Comparison of ENCODE assay signal across 1 cellular context in the genomic region with DNA sequence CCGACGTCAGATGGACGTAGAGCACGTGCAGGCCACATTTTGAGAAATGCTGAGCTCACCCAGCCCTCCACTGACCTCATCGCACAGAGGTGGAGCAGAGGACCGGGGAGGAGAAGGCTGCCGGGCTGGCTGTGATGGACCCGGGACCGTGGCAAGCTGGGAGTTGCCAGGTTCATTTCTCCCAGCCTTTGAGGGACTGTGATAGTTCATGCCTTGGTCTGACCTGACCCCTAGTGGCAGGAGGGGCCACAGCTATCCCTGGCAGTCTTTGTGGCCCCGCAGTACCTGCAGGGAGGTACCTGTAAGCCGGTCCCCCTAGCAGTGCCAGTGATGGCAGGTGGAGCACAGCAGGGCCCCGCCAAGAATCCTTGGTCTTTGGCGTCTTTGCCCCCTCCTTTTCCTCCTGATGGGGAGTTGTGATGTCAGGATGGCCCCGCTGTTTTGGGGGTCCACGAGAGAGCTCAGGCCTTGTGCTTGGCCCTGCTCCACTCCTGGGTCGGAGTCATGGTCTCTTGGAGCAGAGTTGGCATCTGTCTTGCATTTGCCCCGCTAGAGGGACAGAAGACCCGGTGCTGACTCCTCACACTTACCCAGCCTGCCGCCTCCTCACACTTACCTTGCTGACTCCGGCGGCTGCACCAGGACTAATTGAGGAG.
TF ChIP-seq lines count a peak whose summit lies in the region.

No MANE protein-coding gene starts in this region.

TF ChIP-seq in HepG2, 621 proteins besides CTCF, POLR2A, EP300 and RAD21 (continued from another document):
- TF ChIP-seq, protein P1, sequence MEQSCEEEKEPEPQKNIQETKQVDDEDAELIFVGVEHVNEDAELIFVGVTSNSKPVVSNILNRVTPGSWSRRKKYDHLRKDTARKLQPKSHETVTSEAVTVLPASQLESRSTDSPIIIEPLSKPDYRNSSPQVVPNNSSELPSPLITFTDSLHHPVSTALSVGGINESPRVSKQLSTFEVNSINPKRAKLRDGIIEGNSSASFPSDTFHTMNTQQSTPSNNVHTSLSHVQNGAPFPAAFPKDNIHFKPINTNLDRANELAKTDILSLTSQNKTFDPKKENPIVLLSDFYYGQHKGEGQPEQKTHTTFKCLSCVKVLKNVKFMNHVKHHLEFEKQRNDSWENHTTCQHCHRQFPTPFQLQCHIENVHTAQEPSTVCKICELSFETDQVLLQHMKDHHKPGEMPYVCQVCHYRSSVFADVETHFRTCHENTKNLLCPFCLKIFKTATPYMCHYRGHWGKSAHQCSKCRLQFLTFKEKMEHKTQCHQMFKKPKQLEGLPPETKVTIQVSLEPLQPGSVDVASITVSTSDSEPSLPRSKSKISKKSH (CRISPR knock-in tag; IDR thresholded peaks at IDR 0.05; ENCODE audit: borderline replicate concordance) = 0 out of 2 replicates have a peak, but pooled peaks have one; percentile 34
- TF ChIP-seq KDM2A (CRISPR knock-in tag; IDR thresholded peaks at IDR 0.05; ENCODE audit: borderline replicate concordance, low read depth) (peak; percentile 53; the same call in 1 of the 2 replicates), DR1 (CRISPR knock-in tag; IDR thresholded peaks at IDR 0.05) (no peak), ZMAT3 (CRISPR knock-in tag; conservative IDR thresholded peaks at IDR 0.05) (no peak), ZBTB38 (CRISPR knock-in tag; IDR thresholded peaks at IDR 0.05) (0 out of 2 replicates have a peak, but pooled peaks have one; percentile 27), ZKSCAN5 (CRISPR knock-in tag; IDR thresholded peaks at IDR 0.05) (no peak)
- TF ChIP-seq, protein P2, sequence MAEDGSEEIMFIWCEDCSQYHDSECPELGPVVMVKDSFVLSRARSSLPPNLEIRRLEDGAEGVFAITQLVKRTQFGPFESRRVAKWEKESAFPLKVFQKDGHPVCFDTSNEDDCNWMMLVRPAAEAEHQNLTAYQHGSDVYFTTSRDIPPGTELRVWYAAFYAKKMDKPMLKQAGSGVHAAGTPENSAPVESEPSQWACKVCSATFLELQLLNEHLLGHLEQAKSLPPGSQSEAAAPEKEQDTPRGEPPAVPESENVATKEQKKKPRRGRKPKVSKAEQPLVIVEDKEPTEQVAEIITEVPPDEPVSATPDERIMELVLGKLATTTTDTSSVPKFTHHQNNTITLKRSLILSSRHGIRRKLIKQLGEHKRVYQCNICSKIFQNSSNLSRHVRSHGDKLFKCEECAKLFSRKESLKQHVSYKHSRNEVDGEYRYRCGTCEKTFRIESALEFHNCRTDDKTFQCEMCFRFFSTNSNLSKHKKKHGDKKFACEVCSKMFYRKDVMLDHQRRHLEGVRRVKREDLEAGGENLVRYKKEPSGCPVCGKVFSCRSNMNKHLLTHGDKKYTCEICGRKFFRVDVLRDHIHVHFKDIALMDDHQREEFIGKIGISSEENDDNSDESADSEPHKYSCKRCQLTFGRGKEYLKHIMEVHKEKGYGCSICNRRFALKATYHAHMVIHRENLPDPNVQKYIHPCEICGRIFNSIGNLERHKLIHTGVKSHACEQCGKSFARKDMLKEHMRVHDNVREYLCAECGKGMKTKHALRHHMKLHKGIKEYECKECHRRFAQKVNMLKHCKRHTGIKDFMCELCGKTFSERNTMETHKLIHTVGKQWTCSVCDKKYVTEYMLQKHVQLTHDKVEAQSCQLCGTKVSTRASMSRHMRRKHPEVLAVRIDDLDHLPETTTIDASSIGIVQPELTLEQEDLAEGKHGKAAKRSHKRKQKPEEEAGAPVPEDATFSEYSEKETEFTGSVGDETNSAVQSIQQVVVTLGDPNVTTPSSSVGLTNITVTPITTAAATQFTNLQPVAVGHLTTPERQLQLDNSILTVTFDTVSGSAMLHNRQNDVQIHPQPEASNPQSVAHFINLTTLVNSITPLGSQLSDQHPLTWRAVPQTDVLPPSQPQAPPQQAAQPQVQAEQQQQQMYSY (CRISPR knock-in tag; IDR thresholded peaks at IDR 0.05) = no peak
- TF ChIP-seq, protein P3, sequence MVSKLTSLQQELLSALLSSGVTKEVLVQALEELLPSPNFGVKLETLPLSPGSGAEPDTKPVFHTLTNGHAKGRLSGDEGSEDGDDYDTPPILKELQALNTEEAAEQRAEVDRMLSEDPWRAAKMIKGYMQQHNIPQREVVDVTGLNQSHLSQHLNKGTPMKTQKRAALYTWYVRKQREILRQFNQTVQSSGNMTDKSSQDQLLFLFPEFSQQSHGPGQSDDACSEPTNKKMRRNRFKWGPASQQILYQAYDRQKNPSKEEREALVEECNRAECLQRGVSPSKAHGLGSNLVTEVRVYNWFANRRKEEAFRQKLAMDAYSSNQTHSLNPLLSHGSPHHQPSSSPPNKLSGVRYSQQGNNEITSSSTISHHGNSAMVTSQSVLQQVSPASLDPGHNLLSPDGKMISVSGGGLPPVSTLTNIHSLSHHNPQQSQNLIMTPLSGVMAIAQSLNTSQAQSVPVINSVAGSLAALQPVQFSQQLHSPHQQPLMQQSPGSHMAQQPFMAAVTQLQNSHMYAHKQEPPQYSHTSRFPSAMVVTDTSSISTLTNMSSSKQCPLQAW (CRISPR knock-in tag; IDR thresholded peaks at IDR 0.05) = 0 out of 2 replicates have a peak, but pooled peaks have one; percentile 40
TF ChIP-seq in HepG2: peak in this region for 11.
